In genomic region chr14:33765251-33765650, GRCh38 we compare ENCODE assay signal across 11 cellular contexts.
DNase-seq lines count a peak whose midpoint lies in the region; ATAC-seq, FAIRE-seq and TF ChIP-seq lines count a peak whose summit lies in the region.
"Had no signal": no experiment of that assay in that cellular context is flagged by ENCODE, and none has a peak within 500 bp of the region (broad histone marks: within the 10 kb centered on the region; RNA-seq: fewer than 3 reads in every experiment).

No MANE protein-coding gene starts in this region.

- CTCF ChIA-PET in endothelial cell of umbilical vein (lab: Charles Lee), result interaction anchor here (1.1 to 2.1 kb wide), 2 partner anchors 15 to 290 kb away, joined by 3 to 4 read pairs; no protein-coding TSS in a partner anchor

- dilution Hi-C loops in endothelial cell of umbilical vein (cut with MboI; ENCODE audit: extremely low pct_ligation_motif_present, low sequenced_read_pairs), result no loop called here

- H3K27me3 ChIP-seq in DND-41 (ENCODE audit: insufficient read depth, low read length, poor library complexity) (peaks cover 20% of the 10 kb centered on the region), endothelial cell of umbilical vein (ENCODE audit: control insufficient read depth in 2 of 2, insufficient read depth in 2 of 2, low read length in 2 of 2) (no peaks in the 10 kb centered on the region)

- peak; percentile 90 for FAIRE-seq in endothelial cell of umbilical vein (lab: Jason Lieb, UNC)
- FAIRE-seq in GM19239 (lab: Jason Lieb, UNC), result no peak
- FAIRE-seq: islet of Langerhans had no signal

- DNase-seq in DND-41 (peak; percentile 15), RPMI7951 (ENCODE audit: low read depth) (peak; percentile 66), endothelial cell of umbilical vein (ENCODE audit: low read depth, low spot score) (peak; percentile 64), GM19239 (ENCODE audit: insufficient read length, low spot score) (no peak)
- DNase-seq in stimulated activated naive CD4-positive, alpha-beta T cell treated with Interleukin-2 at 50 U/mL for 16 hours (lab: John Stamatoyannopoulos, UW), result no peak
- DNase-seq in activated CD4-positive, CD25-positive, alpha-beta regulatory T cell treated with anti-CD3 and anti-CD28 coated beads, Interleukin-2, amount 50 U/mL, for 72 hours, result no peak
- DNase-seq: activated CD4-positive, alpha-beta memory T cell treated with anti-CD3 and anti-CD28 coated beads, Interleukin-2, amount 10 ng/mL, durations not matched to agents 7 days and 5 days; NCI-H345 had no signal

- H3K4me3 ChIP-seq in DND-41 (ENCODE audit: low read depth in 1 of 2, low read length in 2 of 2) (no peak overlapping the region), endothelial cell of umbilical vein (replicated peaks in 1 of 3; ENCODE audit: insufficient read depth in 1 of 3, low read depth in 1 of 3, low read length in 3 of 3) (no peak overlapping the region), mesodermal cell (ENCODE audit: extremely low read depth, insufficient read depth, low read length, poor library complexity, severe bottlenecking) (no peak overlapping the region)

- 0% methylated on average over 1 to 4 of the region's 4 CpGs for WGBS in mesodermal cell (ENCODE audit: insufficient coverage in 2 of 2), 2 experiments

- no peak overlapping the region for H3K4me2 ChIP-seq in DND-41 (ENCODE audit: insufficient read depth, low read length)
- no peak overlapping the region for H3K4me2 ChIP-seq in endothelial cell of umbilical vein (ENCODE audit: insufficient read depth, low read length)

- TF ChIP-seq POLR2A in endothelial cell of umbilical vein (IDR thresholded peaks at IDR 0.05; ENCODE audit: low read depth, low read length), result no peak

- TF ChIP-seq CTCF in DND-41 (IDR thresholded peaks at IDR 0.05; ENCODE audit: borderline replicate concordance, extremely low read depth, low read length, poor library complexity, severe bottlenecking) (no peak), endothelial cell of umbilical vein (IDR thresholded peaks at IDR 0.05; ENCODE audit: extremely low read depth in 1 of 2, insufficient read depth in 1 of 2, low read depth in 1 of 2, low read length in 2 of 2) (no peak)

- H2AFZ ChIP-seq in DND-41 (ENCODE audit: low read depth, low read length) (no peak overlapping the region), endothelial cell of umbilical vein (ENCODE audit: low read depth, low read length) (peak overlapping the region; percentile 54)

- H3K27ac ChIP-seq in DND-41 (ENCODE audit: low read length) (no peak overlapping the region), endothelial cell of umbilical vein (ENCODE audit: insufficient read depth, low read depth, low read length) (no peak overlapping the region), mesodermal cell (ENCODE audit: low read depth, low read length, severe bottlenecking) (peak overlapping the region; percentile 80)

- POLR2A ChIA-PET in endothelial cell of umbilical vein (lab: Charles Lee), result interaction anchor here (0.5 kb wide), 1 partner anchor 996 kb away, joined by 4 read pairs; no protein-coding TSS in a partner anchor

- no TSS peak for BruUV-seq in endothelial cell of umbilical vein (replicated peaks; lab: Mats Ljungman, UMichigan)

- H3K4me1 ChIP-seq in DND-41 (ENCODE audit: insufficient read depth, low read length), result peaks cover 4% of the 10 kb centered on the region
- peaks cover 36% of the 10 kb centered on the region for H3K4me1 ChIP-seq in endothelial cell of umbilical vein (ENCODE audit: control insufficient read depth, extremely low read depth, insufficient read depth, low read length)
- H3K4me1 ChIP-seq in mesodermal cell (ENCODE audit: control insufficient read depth, insufficient read depth, low read length, poor library complexity, severe bottlenecking), result peaks cover 65% of the 10 kb centered on the region

- intact Hi-C loops in endothelial cell of umbilical vein (cut with micrococcal nuclease), result loop anchor here (10.0 kb wide), 1 partner anchor 290 kb away; no protein-coding TSS in a partner anchor

- H3K79me2 ChIP-seq in DND-41 (ENCODE audit: insufficient read depth, low read length), result no peaks in the 10 kb centered on the region
- no peaks in the 10 kb centered on the region for H3K79me2 ChIP-seq in endothelial cell of umbilical vein (ENCODE audit: control insufficient read depth, insufficient read depth, low read length)

- no peaks in the 10 kb centered on the region for H3K9me1 ChIP-seq in endothelial cell of umbilical vein (replicated peaks; ENCODE audit: control insufficient read depth, extremely low read depth, insufficient read depth, low read length)

- H3K9me3 ChIP-seq in DND-41 (ENCODE audit: insufficient read depth, low read length, severe bottlenecking) (no peaks in the 10 kb centered on the region), endothelial cell of umbilical vein (replicated peaks; ENCODE audit: control insufficient read depth, insufficient read depth, low read length) (no peaks in the 10 kb centered on the region), mesodermal cell (ENCODE audit: control insufficient read depth, low read length) (no peaks in the 10 kb centered on the region)

- H4K20me1 ChIP-seq in DND-41 (ENCODE audit: insufficient read depth, low read length) (no peaks in the 10 kb centered on the region), endothelial cell of umbilical vein (replicated peaks; ENCODE audit: control insufficient read depth, extremely low read depth, insufficient read depth, low read length) (no peaks in the 10 kb centered on the region)

- H3K36me3 ChIP-seq in DND-41 (ENCODE audit: insufficient read depth, low read length) (no peaks in the 10 kb centered on the region), endothelial cell of umbilical vein (ENCODE audit: control insufficient read depth in 2 of 2, extremely low read depth in 1 of 2, insufficient read depth in 2 of 2, low read length in 2 of 2) (no peaks in the 10 kb centered on the region), mesodermal cell (ENCODE audit: control insufficient read depth, insufficient read depth, low read length) (no peaks in the 10 kb centered on the region)

- H3K9ac ChIP-seq in DND-41 (ENCODE audit: low read depth, low read length), result no peak overlapping the region
- H3K9ac ChIP-seq in endothelial cell of umbilical vein (replicated peaks; ENCODE audit: extremely low read depth, insufficient read depth, low read length), result no peak overlapping the region

- ATAC-seq in DND-41 (ENCODE audit: insufficient read depth, low read depth), result peak; percentile 75
- ATAC-seq in GM18861 (IDR thresholded peaks at IDR 0.05; ENCODE audit: unreplicated experiment), result no peak

TF ChIP-seq in endothelial cell of umbilical vein, 7 proteins besides CTCF, POLR2A, EP300 and RAD21:
- TF ChIP-seq EZH2 (IDR thresholded peaks at IDR 0.05; ENCODE audit: borderline replicate concordance, low read depth, low read length, severe bottlenecking), result no peak
- no peak for TF ChIP-seq JUN (IDR thresholded peaks at IDR 0.05; ENCODE audit: borderline replicate concordance, insufficient read depth, insufficient read length, low read depth)
- TF ChIP-seq MYC (IDR thresholded peaks at IDR 0.05; ENCODE audit: low read depth, low read length), result no peak
- no peak for TF ChIP-seq GATA2 (IDR thresholded peaks at IDR 0.05; ENCODE audit: insufficient read depth, insufficient read length, low read depth, low read length)
- no peak for TF ChIP-seq MAX (IDR thresholded peaks at IDR 0.05; ENCODE audit: insufficient read depth, insufficient read length)
- no peak for TF ChIP-seq FOS (IDR thresholded peaks at IDR 0.05; ENCODE audit: borderline replicate concordance, insufficient read depth, low read length)
- TF ChIP-seq POLR2AphosphoS5 (IDR thresholded peaks at IDR 0.05; ENCODE audit: insufficient read depth, low read depth, low read length), result no peak

Comparison
In these comparisons a context has a peak if more than half of its experiments do, and no peak if none do; other contexts are left out.
1. DNase-seq: peak in DND-41 (single experiment), RPMI7951 (single experiment) and endothelial cell of umbilical vein (single experiment); none in GM19239 (single experiment), stimulated activated naive CD4-positive, alpha-beta T cell treated with Interleukin-2 at 50 U/mL for 16 hours (single experiment) and activated CD4-positive, CD25-positive, alpha-beta regulatory T cell treated with anti-CD3 and anti-CD28 coated beads, Interleukin-2, amount 50 U/mL, for 72 hours (single experiment).